Comparison of ENCODE assay signal across 9 cellular contexts in genomic region chr3:129934234-129935123, GRCh38. TPM values are rescaled to one million over a fixed set of nuclear protein-coding genes. Genes with fewer than 3 reads are reported as not detected.
DNase-seq lines count a peak whose midpoint lies in the region; ATAC-seq, FAIRE-seq and TF ChIP-seq lines count a peak whose summit lies in the region.
"Had no signal": no experiment of that assay in that cellular context is flagged by ENCODE, and none has a peak within 500 bp of the region (broad histone marks: within the 10 kb centered on the region; RNA-seq: fewer than 3 reads in every experiment).

No MANE protein-coding gene starts in this region.

- H3K9me3 ChIP-seq in lower lobe of right lung: peaks cover 4% of the 10 kb centered on the region

- H3K27ac ChIP-seq in HL-60 (replicated peaks) (no peak overlapping the region), lower lobe of right lung (no peak overlapping the region)

- H3K36me3 ChIP-seq in lower lobe of right lung: no peaks in the 10 kb centered on the region

- ATAC-seq in lower lobe of right lung (peak; percentile 67 to 74), GM21390 (IDR thresholded peaks at IDR 0.05; ENCODE audit: unreplicated experiment) (no peak)

- no peak for FAIRE-seq in D721Med (lab: Jason Lieb, UNC)

- no peaks in the 10 kb centered on the region for H3K4me1 ChIP-seq in lower lobe of right lung

- H3K27me3 ChIP-seq in HL-60 (ENCODE audit: insufficient read depth, poor library complexity, severe bottlenecking) (no peaks in the 10 kb centered on the region), lower lobe of right lung (ENCODE audit: low read depth) (no peaks in the 10 kb centered on the region)

- intact Hi-C loops in lower lobe of right lung (cut with DNase I): no loop called here

- peak overlapping the region; percentile 27; the same call in 1 of the 2 replicates for H3K4me3 ChIP-seq in HL-60 (replicated peaks; ENCODE audit: insufficient read depth, low read length)
- H3K4me3 ChIP-seq in lower lobe of right lung: peak overlapping the region; percentile 31

- DNase-seq in D721Med (ENCODE audit: insufficient read length, low spot score) (no peak), HL-60 (ENCODE audit: low read depth in 1 of 2, low spot score in 1 of 2) (no peak), SK-N-DZ (ENCODE audit: low spot score) (peak; percentile 59), cerebellum (ENCODE audit: low spot score) (peak; percentile 45), lower lobe of right lung (no peak), superior temporal gyrus (ENCODE audit: extremely low spot score) (peak; percentile 79), GOT3 (lab: John Stamatoyannopoulos, UW) (no peak)

- TF ChIP-seq CTCF in D721Med (IDR thresholded peaks at IDR 0.05; ENCODE audit: insufficient read depth, missing control alignments) (peak; percentile 90), HL-60 (IDR thresholded peaks at IDR 0.05; ENCODE audit: insufficient read depth, low read length) (peak; percentile 59), lower lobe of right lung (IDR thresholded peaks at IDR 0.05) (peak; percentile 96)

RNA-seq across cellular contexts. Expression of gene TRH, which starts 40.0 kb away (rescaled TPM):
- polyA plus RNA-seq in SK-N-DZ (2014; cell fraction: cytosol; rRNA removed): not detected in 2 replicates
- not detected in 2 replicates for polyA plus RNA-seq in SK-N-DZ (2014; cell fraction: nucleus; rRNA removed)
- total RNA-seq in cerebellum (16.4 TPM), lower lobe of right lung (not detected)
- total RNA-seq: activated CD8-positive, alpha-beta memory T cell treated with anti-CD3 and anti-CD28 coated beads for 36 hours had no signal

RNA-seq across cellular contexts. Expression of gene TMCC1, which starts 41.0 kb away (rescaled TPM):
- polyA plus RNA-seq in SK-N-DZ (2014; cell fraction: cytosol; rRNA removed): 5.3 and 8.6 TPM in 2 replicates
- polyA plus RNA-seq in SK-N-DZ (2014; cell fraction: nucleus; rRNA removed): 9.9 and 18.4 TPM in 2 replicates
- total RNA-seq in cerebellum: 68.0 TPM
- total RNA-seq in lower lobe of right lung: 33.4 TPM

Comparison
In these comparisons a context has a peak if more than half of its experiments do, and no peak if none do; other contexts are left out.
1. DNase-seq: peak in SK-N-DZ (single experiment), cerebellum (single experiment) and superior temporal gyrus (single experiment); none in D721Med (single experiment), HL-60 (0 of 2), lower lobe of right lung (single experiment) and GOT3 (single experiment).
2. RNA of gene TRH, which starts 40.0 kb away (total RNA-seq): 16.4 TPM in cerebellum (single experiment); not detected in lower lobe of right lung (single experiment); every median in the first group is over 10 times any median in the second.
3. Peak in every context shown above with its lines, with median percentiles within 50 percentile points of each other: CTCF ChIP-seq.